In genomic region chr1:155454096-155454495, GRCh38 we compare ENCODE assay signal across 17 cellular contexts.
"Had no signal": no experiment of that assay in that cellular context is flagged by ENCODE, and none has a peak within 500 bp of the region (broad histone marks: within the 10 kb centered on the region; RNA-seq: fewer than 3 reads in every experiment).

No MANE protein-coding gene starts in this region.

- H3K27ac ChIP-seq: adrenal gland, body of pancreas, heart left ventricle, left lung, transverse colon had no signal

- DNase-seq: activated CD4-positive, alpha-beta memory T cell treated with anti-CD3 and anti-CD28 coated beads, Interleukin-2, amount 10 ng/mL, durations not matched to agents 7 days and 5 days; activated CD4-positive, alpha-beta T cell treated with anti-CD3 and anti-CD28 coated beads for 1 hour; activated CD8-positive, alpha-beta memory T cell treated with anti-CD3 and anti-CD28 coated beads, Interleukin-2, amount 50 U/mL, for 4 hours; activated naive CD4-positive, alpha-beta T cell; adrenal gland; body of pancreas; cerebellar nuclear complex; dermis blood vessel endothelial cell; heart left ventricle; islet precursor cell; left lung; stimulated activated naive CD4-positive, alpha-beta T cell; substantia nigra; transverse colon had no signal

- H3K27me3 ChIP-seq: adrenal gland, body of pancreas, heart left ventricle, left lung, transverse colon had no signal

- H3K4me3 ChIP-seq: adrenal gland, body of pancreas, heart left ventricle, left lung, transverse colon had no signal

- H3K9me3 ChIP-seq: adrenal gland, body of pancreas, heart left ventricle, left lung, transverse colon had no signal

- ATAC-seq: body of pancreas; esophagus mucosa; heart left ventricle; left lung; natural killer cell treated with Interleukin-12 subunit alpha and Interleukin-12 subunit beta and Interleukin-15 and Interleukin-18, amount 100 ng/mL, for 72 hours; sciatic nerve had no signal
